Comparison of ENCODE assay signal across 8 cellular contexts in the genomic region with DNA sequence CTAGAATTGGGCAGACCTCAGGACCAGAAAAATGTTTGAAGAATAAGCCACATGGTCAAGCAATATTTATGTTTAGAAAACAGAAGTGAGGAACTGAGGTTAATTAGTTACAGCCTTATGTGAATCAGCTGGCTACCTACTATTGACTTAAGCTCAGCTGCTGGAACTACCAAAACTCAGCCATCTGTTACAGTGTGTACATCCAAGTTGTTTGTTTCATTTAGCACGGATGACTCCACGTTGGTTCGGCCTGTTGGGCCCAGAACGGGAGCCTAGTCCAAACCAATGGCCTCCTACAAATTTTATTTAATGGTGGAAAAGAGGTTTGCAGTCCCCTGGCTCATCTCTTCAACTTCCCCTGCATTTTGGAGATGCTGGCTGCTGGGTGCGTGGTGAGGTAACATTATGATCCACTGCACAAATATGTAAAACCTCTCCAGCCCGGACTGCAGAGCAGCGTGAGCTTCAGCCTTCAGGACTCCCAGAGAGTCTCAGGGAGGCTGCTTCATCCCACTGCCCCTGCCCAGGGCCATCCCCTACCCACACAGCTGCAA.
DNase-seq lines count a peak whose midpoint lies in the region; ATAC-seq, FAIRE-seq and TF ChIP-seq lines count a peak whose summit lies in the region.

No MANE protein-coding gene starts in this region.

- DNase-seq in RWPE2 (ENCODE audit: low spot score): peak; percentile 60
- DNase-seq in iris pigment epithelial cell (ENCODE audit: low read depth): peak; percentile 94
- DNase-seq in cerebellar nuclear complex (lab: John Stamatoyannopoulos, UW): no peak
- no peak for DNase-seq in COLO829 (ENCODE audit: low spot score)
- no peak for DNase-seq in HTR-8/SVneo (ENCODE audit: insufficient read length, low spot score)
- DNase-seq in prostate gland (ENCODE audit: low spot score): no peak

- no peak for TF ChIP-seq POLR2A in prostate gland (IDR thresholded peaks at IDR 0.05)

- intact Hi-C loops in prostate gland (cut with DNase I): loop anchor here (10.0 kb wide), 1 partner anchor 146 kb away; the partner anchor contains the start of gene ZZZ3

- no peak overlapping the region for H3K4me3 ChIP-seq in RWPE2 (ENCODE audit: severe bottlenecking)
- H3K4me3 ChIP-seq in prostate gland: no peak overlapping the region

- H3K36me3 ChIP-seq in RWPE2 (ENCODE audit: low read depth) (no peaks in the 10 kb centered on the region), prostate gland (no peaks in the 10 kb centered on the region)

- TF ChIP-seq CTCF in RWPE2 (IDR thresholded peaks at IDR 0.05; ENCODE audit: poor library complexity, severe bottlenecking): no peak
- no peak for TF ChIP-seq CTCF in prostate gland (IDR thresholded peaks at IDR 0.05)

- H3K27ac ChIP-seq in RWPE2 (ENCODE audit: poor library complexity, severe bottlenecking) (peak overlapping the region; percentile 88), prostate gland (no peak overlapping the region)

- no peaks in the 10 kb centered on the region for H3K9me3 ChIP-seq in RWPE2 (ENCODE audit: severe bottlenecking)
- no peaks in the 10 kb centered on the region for H3K9me3 ChIP-seq in prostate gland

- WGBS in prostate gland: 30% methylated on average over 7 of the region's 7 CpGs

- peak; percentile 52 for ATAC-seq in GM19035 (IDR thresholded peaks at IDR 0.05; ENCODE audit: unreplicated experiment)
- ATAC-seq in HG03064 (IDR thresholded peaks at IDR 0.05; ENCODE audit: low read depth, unreplicated experiment): peak; percentile 51
- peak; percentile 78 for ATAC-seq in RWPE2 (ENCODE audit: low read depth)

- H3K27me3 ChIP-seq in RWPE2 (ENCODE audit: insufficient read depth, poor library complexity, severe bottlenecking) (no peaks in the 10 kb centered on the region), prostate gland (replicated peaks; ENCODE audit: insufficient read depth) (no peaks in the 10 kb centered on the region)

- peaks cover 41% of the 10 kb centered on the region for H3K4me1 ChIP-seq in RWPE2 (ENCODE audit: insufficient read depth, poor library complexity, severe bottlenecking)
- H3K4me1 ChIP-seq in prostate gland (replicated peaks): no peaks in the 10 kb centered on the region

- no peak for FAIRE-seq in HTR-8/SVneo (lab: Jason Lieb, UNC)

Comparison
In these comparisons a context has a peak if more than half of its experiments do, and no peak if none do; other contexts are left out.
1. DNase-seq: peak in RWPE2 (single experiment) and iris pigment epithelial cell (single experiment); none in cerebellar nuclear complex (0 of 2), COLO829 (single experiment), HTR-8/SVneo (single experiment) and prostate gland (single experiment).
2. Peak in every context shown above with its lines, with median percentiles within 50 percentile points of each other: ATAC-seq.